ENCODE assay signal across 19 cellular contexts in the genomic region with DNA sequence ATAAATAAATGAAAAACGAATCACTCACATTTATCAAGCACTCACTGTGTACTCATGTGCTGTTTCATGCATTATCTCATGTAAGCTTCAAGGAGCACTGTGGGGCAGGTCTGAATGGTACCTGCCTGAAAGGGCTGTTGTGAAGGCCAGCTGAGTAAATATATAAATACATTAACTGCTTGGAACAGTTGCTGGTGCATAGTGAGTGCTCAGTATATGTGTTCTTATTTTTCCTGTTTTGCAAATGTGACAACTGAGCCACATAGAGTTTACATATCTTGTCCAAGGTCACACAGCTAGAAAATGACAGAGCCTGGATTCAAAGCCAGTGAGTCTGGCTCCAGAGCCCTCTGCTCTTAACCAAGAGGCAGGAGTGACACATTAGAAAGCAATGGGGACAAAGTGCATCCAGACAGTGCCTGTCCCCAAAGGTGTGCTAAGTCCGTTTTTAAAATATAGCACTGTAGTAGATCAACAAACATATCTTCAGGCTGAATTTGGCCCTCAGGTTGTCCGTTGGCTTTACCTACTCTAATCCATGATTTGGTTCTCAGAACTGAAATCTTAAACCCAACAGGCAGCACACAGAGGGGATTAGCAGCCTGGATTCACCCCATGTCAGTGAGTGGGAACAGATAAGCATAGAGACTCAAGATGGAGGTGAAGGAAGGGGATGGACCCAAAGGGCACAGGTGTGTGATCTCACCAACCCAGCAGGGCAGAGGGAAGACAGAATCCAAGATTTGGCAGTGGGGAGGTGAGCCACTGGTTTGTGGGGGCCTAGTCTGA.
A peak's percentile ranks its signal among the peaks of the same experiment; 100 is the strongest.
DNase-seq lines count a peak whose midpoint lies in the region; ATAC-seq and TF ChIP-seq lines count a peak whose summit lies in the region.
"Had no signal": no experiment of that assay in that cellular context is flagged by ENCODE, and none has a peak within 500 bp of the region (broad histone marks: within the 10 kb centered on the region; RNA-seq: fewer than 3 reads in every experiment).

No MANE protein-coding gene starts in this region.

- no peak for TF ChIP-seq POLR2A in testis (IDR thresholded peaks at IDR 0.05)

- intact Hi-C loops in MCF 10A (cut with micrococcal nuclease): no loop called here
- intact Hi-C loops in mammary epithelial cell (cut with micrococcal nuclease): no loop called here
- intact Hi-C loops in left colon (cut with DNase I, micrococcal nuclease): no loop called here
- intact Hi-C loops in colonic mucosa (cut with DNase I): no loop called here
- intact Hi-C loops in testis (cut with DNase I; ENCODE audit: low total_unique reads): no loop called here

- no peak overlapping the region for H3K4me2 ChIP-seq in mammary epithelial cell (ENCODE audit: insufficient read depth, low read depth, low read length)

- TF ChIP-seq CTCF in MCF 10A (IDR thresholded peaks at IDR 0.05; ENCODE audit: unreplicated experiment): no peak
- no peak for TF ChIP-seq CTCF in mammary epithelial cell (conservative IDR thresholded peaks at IDR 0.05 in 1 of 2, IDR thresholded peaks at IDR 0.05 in 1 of 2; ENCODE audit: extremely low read depth in 1 of 2, insufficient read depth in 1 of 2, low read depth in 1 of 2, low read length in 2 of 2)
- TF ChIP-seq CTCF in colonic mucosa (IDR thresholded peaks at IDR 0.05): no peak
- no peak for TF ChIP-seq CTCF in testis (IDR thresholded peaks at IDR 0.05)

- CTCF ChIA-PET in MCF 10A (lab: Yijun Ruan, JAX): interaction anchor here (1.0 to 3.3 kb wide), 4 partner anchors 10 to 92 kb away, joined by 3 to 29 read pairs (median 3); a partner anchor contains a TSS
- CTCF ChIA-PET in mammary epithelial cell (lab: Charles Lee; ENCODE audit: low non-redundant PET): no interaction called here

- no peak overlapping the region for H3K9ac ChIP-seq in mammary epithelial cell (ENCODE audit: insufficient read depth, low read length)
- H3K9ac ChIP-seq in colonic mucosa (ENCODE audit: low read depth in 2 of 2, low read length in 2 of 2): no peak overlapping the region

- ATAC-seq in left colon (peak; percentile 77), HG03095 (IDR thresholded peaks at IDR 0.05; ENCODE audit: unreplicated experiment) (no peak)
- ATAC-seq: gastrocnemius medialis, right cardiac atrium, T-helper 17 cell, upper lobe of right lung had no signal

- H3K4me1 Mint-ChIP-seq in MCF 10A (ENCODE audit: insufficient read depth, unreplicated experiment): peaks cover 32% of the 10 kb centered on the region
- H3K4me1 Mint-ChIP-seq: CD4-positive, alpha-beta memory T cell had no signal

- H3K36me3 Mint-ChIP-seq in MCF 10A (ENCODE audit: insufficient read depth, unreplicated experiment): no peaks in the 10 kb centered on the region
- H3K36me3 Mint-ChIP-seq: CD4-positive, alpha-beta memory T cell had no signal

- no peak overlapping the region for H2AFZ ChIP-seq in mammary epithelial cell (ENCODE audit: low read depth, low read length)

- H3K79me2 ChIP-seq in mammary epithelial cell (ENCODE audit: insufficient read depth, low read length): peaks cover 33% of the 10 kb centered on the region

- H3K27ac ChIP-seq in mammary epithelial cell (ENCODE audit: insufficient read depth, low read depth, low read length) (no peak overlapping the region), colonic mucosa (no peak overlapping the region), testis (no peak overlapping the region)
- H3K27ac ChIP-seq: gastrocnemius medialis, neutrophil, SJCRH30, upper lobe of right lung had no signal

- no peaks in the 10 kb centered on the region for H3K27me3 ChIP-seq in mammary epithelial cell (ENCODE audit: insufficient read depth, low read length)
- H3K27me3 ChIP-seq in colonic mucosa: no peaks in the 10 kb centered on the region
- no peaks in the 10 kb centered on the region for H3K27me3 ChIP-seq in testis
- H3K27me3 ChIP-seq: gastrocnemius medialis, neutrophil, upper lobe of right lung had no signal

- H3K9me3 Mint-ChIP-seq in MCF 10A (ENCODE audit: unreplicated experiment): peaks cover 7% of the 10 kb centered on the region
- H3K9me3 Mint-ChIP-seq: CD4-positive, alpha-beta memory T cell had no signal

- H3K9me3 ChIP-seq in mammary epithelial cell (replicated peaks; ENCODE audit: insufficient read depth, low read length) (no peaks in the 10 kb centered on the region), colonic mucosa (no peaks in the 10 kb centered on the region), testis (no peaks in the 10 kb centered on the region)
- H3K9me3 ChIP-seq: gastrocnemius medialis, neutrophil, SJCRH30, upper lobe of right lung had no signal

- H3K36me3 ChIP-seq in mammary epithelial cell (ENCODE audit: insufficient read depth, low read length) (no peaks in the 10 kb centered on the region), colonic mucosa (no peaks in the 10 kb centered on the region), testis (ENCODE audit: low read depth, missing control alignments) (no peaks in the 10 kb centered on the region)
- H3K36me3 ChIP-seq: gastrocnemius medialis, neutrophil, SJCRH30, upper lobe of right lung had no signal

- H4K20me1 ChIP-seq in mammary epithelial cell (ENCODE audit: insufficient read depth, low read length): peaks cover 2% of the 10 kb centered on the region

- in situ Hi-C loops in mammary epithelial cell (cut with MboI; ENCODE audit: low sequenced_read_pairs in 2 of 2): no loop called here

- H3K4me3 ChIP-seq in mammary epithelial cell (replicated peaks in 1 of 3; ENCODE audit: insufficient read depth in 1 of 3, low read depth in 2 of 3, low read length in 3 of 3): no peak overlapping the region
- H3K4me3 ChIP-seq in colonic mucosa: no peak overlapping the region
- no peak overlapping the region for H3K4me3 ChIP-seq in testis
- H3K4me3 ChIP-seq: gastrocnemius medialis, SJCRH30, upper lobe of right lung had no signal

- peak overlapping the region; percentile 52 for H3K27ac Mint-ChIP-seq in MCF 10A (ENCODE audit: low read depth, unreplicated experiment)
- H3K27ac Mint-ChIP-seq: CD4-positive, alpha-beta memory T cell; T-helper 17 cell had no signal

- H3K4me1 ChIP-seq in mammary epithelial cell (ENCODE audit: insufficient read depth, low read length) (peaks cover 50% of the 10 kb centered on the region), colonic mucosa (no peaks in the 10 kb centered on the region), testis (no peaks in the 10 kb centered on the region)
- H3K4me1 ChIP-seq: gastrocnemius medialis, SJCRH30 had no signal

- H3K27me3 Mint-ChIP-seq in MCF 10A (ENCODE audit: insufficient read depth, unreplicated experiment): no peaks in the 10 kb centered on the region
- H3K27me3 Mint-ChIP-seq: T-helper 17 cell had no signal

- DNase-seq in MCF 10A (ENCODE audit: unreplicated experiment) (no peak), mammary epithelial cell (no peak), NCI-H69 (lab: John Stamatoyannopoulos, UW) (peak; percentile 57), left colon (no peak), colonic mucosa (no peak), UCSD-AML1 (lab: John Stamatoyannopoulos, UW; ENCODE audit: unreplicated experiment) (no peak), testis (no peak)
- DNase-seq: activated CD4-positive, alpha-beta T cell treated with anti-CD3 and anti-CD28 coated beads for 1 hour; activated effector memory CD4-positive, alpha-beta T cell treated with Interleukin-2 at 50 U/mL for 16 hours; CD4-positive, alpha-beta memory T cell; erythroblast; gastrocnemius medialis; right cardiac atrium; SJCRH30; stimulated activated naive CD4-positive, alpha-beta T cell treated with Interleukin-2 at 50 U/mL for 16 hours; T-helper 17 cell; upper lobe of right lung had no signal

- no peak overlapping the region for H3K4me3 Mint-ChIP-seq in MCF 10A (ENCODE audit: unreplicated experiment)
- H3K4me3 Mint-ChIP-seq: CD4-positive, alpha-beta memory T cell; T-helper 17 cell had no signal

- 97% methylated on average over 3 of the region's 3 CpGs for WGBS in mammary epithelial cell (ENCODE audit: low coverage, missing lambda C conversion rate)
- WGBS in testis, 2 donors: 73 to 84% methylated on average over 3 of the region's 3 CpGs

- dilution Hi-C loops in mammary epithelial cell (cut with HindIII; ENCODE audit: low sequenced_read_pairs): no loop called here

- BruUV-seq in MCF 10A (replicated peaks; lab: Mats Ljungman, UMichigan) (no TSS peak), mammary epithelial cell (replicated peaks; lab: Mats Ljungman, UMichigan) (no TSS peak)

- POLR2A ChIA-PET in MCF 10A (lab: Yijun Ruan, JAX): interaction anchor here (0.6 to 4.1 kb wide), 2 partner anchors 55 to 70 kb away, joined by 3 to 14 read pairs; a partner anchor contains a TSS
